In genomic region chr6:121497869-121498462, GRCh38 we compare ENCODE assay signal across 21 cellular contexts.
"Had no signal": no experiment of that assay in that cellular context is flagged by ENCODE, and none has a peak within 500 bp of the region (broad histone marks: within the 10 kb centered on the region; RNA-seq: fewer than 3 reads in every experiment).

No MANE protein-coding gene starts in this region.

- H3K36me3 ChIP-seq: lower lobe of right lung, WERI-Rb-1 had no signal

- H3K4me3 ChIP-seq: lower lobe of right lung had no signal

- H3K27ac ChIP-seq: lower lobe of right lung, WERI-Rb-1 had no signal

- H3K36me3 Mint-ChIP-seq: activated naive CD8-positive, alpha-beta T cell treated with anti-CD3 and anti-CD28 coated beads for 36 hours; brain; natural killer cell treated with Interleukin-12 subunit alpha and Interleukin-12 subunit beta and Interleukin-15 and Interleukin-18, amount 100 ng/mL, for 72 hours had no signal

- ATAC-seq: activated T-helper 17 cell treated with anti-CD3 and anti-CD28 coated beads, Interleukin-2, amount 50 U/mL, for 72 hours; lower lobe of right lung; natural killer cell treated with Interleukin-12 subunit alpha and Interleukin-12 subunit beta and Interleukin-15 and Interleukin-18, amount 100 ng/mL, for 72 hours had no signal

- H3K4me1 Mint-ChIP-seq: activated naive CD8-positive, alpha-beta T cell treated with anti-CD3 and anti-CD28 coated beads for 36 hours; activated T-helper 17 cell treated with anti-CD3 and anti-CD28 coated beads, Interleukin-2, amount 50 U/mL, for 72 hours; brain had no signal

- H3K9me3 Mint-ChIP-seq: activated naive CD8-positive, alpha-beta T cell treated with anti-CD3 and anti-CD28 coated beads for 36 hours; activated T-helper 17 cell treated with anti-CD3 and anti-CD28 coated beads, Interleukin-2, amount 50 U/mL, for 72 hours; brain had no signal

- H3K27me3 Mint-ChIP-seq: activated naive CD8-positive, alpha-beta T cell treated with anti-CD3 and anti-CD28 coated beads for 36 hours; activated T-helper 17 cell treated with anti-CD3 and anti-CD28 coated beads, Interleukin-2, amount 50 U/mL, for 72 hours; brain; natural killer cell treated with Interleukin-12 subunit alpha and Interleukin-12 subunit beta and Interleukin-15 and Interleukin-18, amount 100 ng/mL, for 72 hours had no signal

- H3K4me3 Mint-ChIP-seq: activated naive CD8-positive, alpha-beta T cell treated with anti-CD3 and anti-CD28 coated beads for 36 hours; activated T-helper 17 cell treated with anti-CD3 and anti-CD28 coated beads, Interleukin-2, amount 50 U/mL, for 72 hours; brain; endodermal cell; natural killer cell treated with Interleukin-12 subunit alpha and Interleukin-12 subunit beta and Interleukin-15 and Interleukin-18, amount 100 ng/mL, for 72 hours had no signal

- H3K4me1 ChIP-seq: lower lobe of right lung had no signal

- DNase-seq: activated CD4-positive, alpha-beta T cell treated with anti-CD3 and anti-CD28 coated beads, Interleukin-2, amount 50 U/mL, for 48 hours; activated naive CD4-positive, alpha-beta T cell; activated naive CD8-positive, alpha-beta T cell treated with anti-CD3 and anti-CD28 coated beads for 36 hours; amniotic stem cell; caudate nucleus; endodermal cell; hypothalamus; lower lobe of right lung; posterior cingulate gyrus; retina; stimulated activated CD4-positive, alpha-beta T cell treated with anti-CD3 and anti-CD28 coated beads, Interleukin-12 subunit alpha, Interleukin-12 subunit beta, amount 100 ng/mL, for 4 hours; stimulated activated CD4-positive, alpha-beta T cell treated with anti-CD3 and anti-CD28 coated beads, Interleukin-2, amount 100 ng/mL, for 24 hours; stimulated activated naive CD4-positive, alpha-beta T cell treated with Interleukin-2 at 50 U/mL for 16 hours; substantia nigra; SW 1271; T-helper 2 cell; trophoblast cell; WERI-Rb-1 had no signal

- H3K27ac Mint-ChIP-seq: activated naive CD8-positive, alpha-beta T cell treated with anti-CD3 and anti-CD28 coated beads for 36 hours; activated T-helper 17 cell treated with anti-CD3 and anti-CD28 coated beads, Interleukin-2, amount 50 U/mL, for 72 hours; brain; endodermal cell; natural killer cell treated with Interleukin-12 subunit alpha and Interleukin-12 subunit beta and Interleukin-15 and Interleukin-18, amount 100 ng/mL, for 72 hours had no signal

- H3K9me3 ChIP-seq: lower lobe of right lung had no signal
